21 cellular contexts compared by ENCODE assay signal in the genomic region with DNA sequence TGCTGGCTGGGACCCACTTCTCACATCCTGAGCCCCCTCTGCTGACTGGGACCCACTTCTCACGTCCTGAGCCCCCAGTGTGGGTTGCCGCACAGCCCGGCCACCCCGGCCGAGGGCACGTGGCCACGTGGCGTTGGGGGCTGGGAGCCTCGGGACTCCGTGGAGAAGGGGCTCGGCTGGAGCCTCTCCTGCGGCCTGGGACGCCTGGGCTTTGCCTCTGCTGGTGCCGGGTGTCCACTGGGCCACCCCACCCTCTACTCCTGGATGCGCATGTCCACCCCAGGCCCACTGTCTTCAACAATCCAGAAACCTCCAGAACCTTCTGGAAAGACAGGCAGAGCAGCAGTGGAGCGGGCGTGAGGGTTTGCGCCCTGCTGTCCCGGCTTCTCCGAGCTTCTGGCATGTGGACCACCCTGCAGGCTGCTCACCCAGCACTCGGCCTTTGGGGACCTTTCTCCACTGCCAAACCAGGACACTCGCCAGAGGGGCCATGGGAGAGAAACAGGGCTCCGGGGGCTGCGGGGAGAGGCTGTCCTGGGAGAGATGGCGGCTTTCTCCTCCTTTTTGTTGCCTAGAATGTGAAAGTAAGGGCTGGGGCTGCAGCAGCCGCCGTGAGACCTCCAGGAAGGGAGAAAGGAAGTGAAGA. TPM values are rescaled to one million over a fixed set of nuclear protein-coding genes. Genes with fewer than 3 reads are reported as not detected.
DNase-seq lines count a peak whose midpoint lies in the region; ATAC-seq, FAIRE-seq and TF ChIP-seq lines count a peak whose summit lies in the region.
"Had no signal": no experiment of that assay in that cellular context is flagged by ENCODE, and none has a peak within 500 bp of the region (broad histone marks: within the 10 kb centered on the region; RNA-seq: fewer than 3 reads in every experiment).

No MANE protein-coding gene starts in this region.

- H2AFZ ChIP-seq in MM.1S (ENCODE audit: low read length): no peak overlapping the region
- no peak overlapping the region for H2AFZ ChIP-seq in GM12878 (ENCODE audit: control insufficient read depth, low read depth, low read length)

- POLR2A ChIA-PET in GM12878 (lab: Charles Lee): no interaction called here
- POLR2A ChIA-PET in naive thymus-derived CD4-positive, alpha-beta T cell (lab: Charles Lee): interaction anchor here (0.9 to 2.1 kb wide), 3 partner anchors 10 to 14 kb away, joined by 4 to 13 read pairs (median 4); no protein-coding TSS in a partner anchor

- SMC1A ChIA-PET in GM12878 (lab: Charles Lee; ENCODE audit: uncharacterized antibody, unreplicated experiment): no interaction called here

- WGBS in GM12878 (ENCODE audit: insufficient coverage, insufficient replicate concordance, low lambda C conversion rate, missing lambda C conversion rate): 65% methylated on average over 27 of the region's 27 CpGs

- no peak for TF ChIP-seq EP300 in GM12878 (IDR thresholded peaks at IDR 0.05; ENCODE audit: borderline replicate concordance in 1 of 2, control insufficient read depth in 1 of 2, low read depth in 2 of 2, low read length in 2 of 2)

- in situ Hi-C loops in GM12878 (cut with MboI): no loop called here

- intact Hi-C loops in Right ventricle myocardium inferior (cut with DNase I) (no loop called here), GM12878 (cut with micrococcal nuclease; ENCODE audit: unreplicated experiment) (no loop called here)
- intact Hi-C loops in naive thymus-derived CD4-positive, alpha-beta T cell (cut with micrococcal nuclease): no loop called here

- no peaks in the 10 kb centered on the region for H3K9me2 ChIP-seq in MM.1S (replicated peaks; ENCODE audit: insufficient read depth, low read length)

- CTCF ChIA-PET in GM12878 (lab: Yijun Ruan, JAX): no interaction called here
- CTCF ChIA-PET in naive thymus-derived CD4-positive, alpha-beta T cell (lab: Charles Lee): interaction anchor here (0.6 kb wide), 1 partner anchor 521 kb away, joined by 3 read pairs; no protein-coding TSS in a partner anchor

- FAIRE-seq in GM12878 (lab: Jason Lieb, UNC): no peak
- FAIRE-seq: H54, RCC 7860 had no signal

- H3K4me2 ChIP-seq in MM.1S (ENCODE audit: low read depth, low read length): peak overlapping the region; percentile 21; the same call in 1 of the 2 replicates
- peak overlapping the region; percentile 42; the same call in 1 of the 2 replicates for H3K4me2 ChIP-seq in GM12878 (ENCODE audit: control insufficient read depth, insufficient read depth)

- no peak for ATAC-seq in Right ventricle myocardium inferior
- ATAC-seq in GM12878: no peak
- no peak for ATAC-seq in naive thymus-derived CD4-positive, alpha-beta T cell
- no peak for ATAC-seq in HG03097 (IDR thresholded peaks at IDR 0.05; ENCODE audit: low FRiP score, unreplicated experiment)

- H3K9ac ChIP-seq in MM.1S (ENCODE audit: low read length): no peak overlapping the region
- H3K9ac ChIP-seq in GM12878 (ENCODE audit: control insufficient read depth, insufficient read depth, low read length): no peak overlapping the region

- peak overlapping the region in 4 of 9 donors; percentile 54 to 75 (median 70) for H3K27ac Mint-ChIP-seq in naive thymus-derived CD4-positive, alpha-beta T cell
- H3K27ac Mint-ChIP-seq: HFFc6 had no signal

- H3K9me3 ChIP-seq in right atrium auricular region (no peaks in the 10 kb centered on the region), MM.1S (replicated peaks; ENCODE audit: insufficient read depth, low read length) (no peaks in the 10 kb centered on the region), GM12878 (replicated peaks; ENCODE audit: control insufficient read depth, insufficient read depth, low read length) (no peaks in the 10 kb centered on the region)
- no peaks in the 10 kb centered on the region for H3K9me3 ChIP-seq in naive thymus-derived CD4-positive, alpha-beta T cell (ENCODE audit: control insufficient read depth in 2 of 3, low read length in 3 of 3)
- H3K9me3 ChIP-seq: Caco-2, MG63 had no signal

- no TSS peak for BruUV-seq in GM12878 (replicated peaks; lab: Mats Ljungman, UMichigan)

- DNase-seq in Right ventricle myocardium inferior (ENCODE audit: missing footprints): peak; percentile 61
- DNase-seq in right atrium auricular region (ENCODE audit: low spot score): no peak
- no peak for DNase-seq in MM.1S
- DNase-seq in GM12878 (ENCODE audit: low read depth, low spot score): no peak
- DNase-seq in naive thymus-derived CD4-positive, alpha-beta T cell: no peak
- DNase-seq in activated CD4-positive, alpha-beta T cell treated with anti-CD3 and anti-CD28 coated beads, Interleukin-2, amount 50 U/mL, for 48 hours: no peak
- no peak for DNase-seq in GF-D8 (lab: John Stamatoyannopoulos, UW)
- DNase-seq: AML-193; Caco-2; CD4-positive, CD25-positive, alpha-beta regulatory T cell; DMS153; HFFc6; MG63; NCI-H1105; NCI-H1694; NCI-H2107; NCI-H524 treated with DMSO at 0.1 percent for 48 hours; SIG-M5 had no signal

- no peak for TF ChIP-seq POLR2A in GM12878 (IDR thresholded peaks at IDR 0.05; ENCODE audit: low read depth, low read length)

- no peaks in the 10 kb centered on the region for H3K9me3 Mint-ChIP-seq in naive thymus-derived CD4-positive, alpha-beta T cell
- H3K9me3 Mint-ChIP-seq: HFFc6 had no signal

- no peaks in the 10 kb centered on the region for H3K27me3 ChIP-seq in right atrium auricular region
- H3K27me3 ChIP-seq in MM.1S (replicated peaks; ENCODE audit: insufficient read depth, low read length): peaks cover 14% of the 10 kb centered on the region
- no peaks in the 10 kb centered on the region for H3K27me3 ChIP-seq in GM12878 (replicated peaks in 1 of 2; ENCODE audit: control insufficient read depth in 2 of 2, insufficient read depth in 2 of 2, low read length in 1 of 2)
- no peaks in the 10 kb centered on the region for H3K27me3 ChIP-seq in naive thymus-derived CD4-positive, alpha-beta T cell (ENCODE audit: control insufficient read depth in 2 of 2, insufficient read depth in 2 of 2, low read length in 2 of 2)

- H4K20me1 ChIP-seq in MM.1S (ENCODE audit: insufficient read depth, low read length): no peaks in the 10 kb centered on the region
- H4K20me1 ChIP-seq in GM12878 (ENCODE audit: control insufficient read depth, insufficient read depth): no peaks in the 10 kb centered on the region

- H3K4me3 Mint-ChIP-seq in naive thymus-derived CD4-positive, alpha-beta T cell: peak overlapping the region; percentile 1 to 68 (median 42)
- H3K4me3 Mint-ChIP-seq: HFFc6 had no signal

- no peaks in the 10 kb centered on the region for H3F3A ChIP-seq in MM.1S (ENCODE audit: insufficient read depth, low read length)

- no peak for TF ChIP-seq RAD21 in GM12878 (IDR thresholded peaks at IDR 0.05; ENCODE audit: insufficient read depth, low read depth, low read length)

- no peaks in the 10 kb centered on the region for H3K36me3 Mint-ChIP-seq in naive thymus-derived CD4-positive, alpha-beta T cell
- H3K36me3 Mint-ChIP-seq: CD4-positive, CD25-positive, alpha-beta regulatory T cell had no signal

- H3K4me3 ChIP-seq in right atrium auricular region (no peak overlapping the region), MM.1S (ENCODE audit: low read length) (no peak overlapping the region), GM12878 (no peak overlapping the region)
- H3K4me3 ChIP-seq in naive thymus-derived CD4-positive, alpha-beta T cell (ENCODE audit: low read length): no peak overlapping the region
- H3K4me3 ChIP-seq: MG63 had no signal

- H3K4me1 ChIP-seq in right atrium auricular region (no peaks in the 10 kb centered on the region), MM.1S (ENCODE audit: low read length) (no peaks in the 10 kb centered on the region), GM12878 (ENCODE audit: control insufficient read depth, insufficient read depth, low read length) (peaks cover 9% of the 10 kb centered on the region)
- H3K4me1 ChIP-seq in naive thymus-derived CD4-positive, alpha-beta T cell (ENCODE audit: control insufficient read depth in 2 of 2, insufficient read depth in 2 of 2, low read length in 2 of 2): peaks cover 3 to 29% of the 10 kb centered on the region in 2 donors

- H3K79me2 ChIP-seq in MM.1S (ENCODE audit: low read length) (no peaks in the 10 kb centered on the region), GM12878 (ENCODE audit: control insufficient read depth, insufficient read depth, low read length) (no peaks in the 10 kb centered on the region)

- H3K4me1 Mint-ChIP-seq in naive thymus-derived CD4-positive, alpha-beta T cell: peaks cover 8 to 33% (median 30%) of the 10 kb centered on the region in 7 donors

- peaks cover 0 to 9% (median 0%) of the 10 kb centered on the region in 5 donors for H3K27me3 Mint-ChIP-seq in naive thymus-derived CD4-positive, alpha-beta T cell
- H3K27me3 Mint-ChIP-seq: CD4-positive, CD25-positive, alpha-beta regulatory T cell had no signal

- TF ChIP-seq CTCF in right atrium auricular region (IDR thresholded peaks at IDR 0.05) (no peak), MM.1S (IDR thresholded peaks at IDR 0.05; ENCODE audit: low read length) (no peak), GM12878 (IDR thresholded peaks at IDR 0.05 in 2 of 3, conservative IDR thresholded peaks at IDR 0.05 in 1 of 3; ENCODE audit: control insufficient read depth in 2 of 3, extremely low read depth in 1 of 3, insufficient read depth in 1 of 3, low read depth in 3 of 3, low read length in 3 of 3) (no peak)

- RAD21 ChIA-PET in GM12878 (lab: Charles Lee; ENCODE audit: unreplicated experiment): no interaction called here

- H3K27ac ChIP-seq in right atrium auricular region (no peak overlapping the region), MM.1S (ENCODE audit: low read length) (no peak overlapping the region), GM12878 (ENCODE audit: control insufficient read depth, insufficient read depth) (no peak overlapping the region)
- H3K27ac ChIP-seq in naive thymus-derived CD4-positive, alpha-beta T cell (ENCODE audit: low read depth, low read length): no peak overlapping the region

- no peaks in the 10 kb centered on the region for H3K36me3 ChIP-seq in right atrium auricular region
- H3K36me3 ChIP-seq in MM.1S (replicated peaks; ENCODE audit: insufficient read depth, low read length): no peaks in the 10 kb centered on the region
- no peaks in the 10 kb centered on the region for H3K36me3 ChIP-seq in GM12878 (ENCODE audit: control insufficient read depth in 2 of 2, insufficient read depth in 2 of 2, low read length in 1 of 2)
- H3K36me3 ChIP-seq in naive thymus-derived CD4-positive, alpha-beta T cell (ENCODE audit: control insufficient read depth in 2 of 3, insufficient read depth in 3 of 3, low read length in 3 of 3): no peaks in the 10 kb centered on the region
- H3K36me3 ChIP-seq: MG63 had no signal

RNA-seq across cellular contexts. Expression of a gene that starts 29.9 kb away (rescaled TPM):
- 9.2 TPM for total RNA-seq in Right ventricle myocardium inferior
- total RNA-seq in right atrium auricular region: 1 to 10 TPM; 6.9 to 9.9 TPM
- 7.8 and 8.6 TPM in 2 replicates for total RNA-seq in GM12878 (2013; cell fraction: nucleolus; rRNA removed)
- total RNA-seq in GM12878 (2014; rRNA removed): 22.6 and 32.0 TPM in 2 replicates
- 4.7 and 7.4 TPM in 2 replicates for total RNA-seq in GM12878 (2014; rRNA removed; fragmentation: Illumina TruSeq; extraction: Trizol)
- 45.2 and 45.3 TPM in 2 replicates for total RNA-seq in GM12878 (2021)
- polyA plus RNA-seq in GM12878 (2011; ENCODE audit: low read depth): 4.1 TPM
- 1.2 and 4.6 TPM in 2 replicates for polyA plus RNA-seq in GM12878 (2011; rRNA removed)
- polyA plus RNA-seq in GM12878 (2011; cell fraction: cytosol; rRNA removed): 8.2 and 9.6 TPM in 2 replicates
- polyA plus RNA-seq in GM12878 (2011; cell fraction: nucleus; rRNA removed): 20.7 and 33.0 TPM in 2 replicates
- 18.3 and 19.4 TPM in 2 replicates for polyA plus RNA-seq in GM12878 (2012)
- polyA plus RNA-seq in GM12878 (2014; fragmentation: Illumina TruSeq; extraction: Trizol): 2.7 and 7.9 TPM in 2 replicates
- polyA plus RNA-seq in GM12878 (2014; fragmentation: Nextera tagmentation; extraction: Ambion mirVana): 1 to 10 TPM in 1 of 2 experiments, under 1 TPM in 1; 0.72 to 3.7 TPM
- 22.6 and 32.9 TPM in 2 replicates for polyA plus RNA-seq in GM12878 (2014; rRNA removed)
- polyA plus RNA-seq in GM12878 (2016; fragmentation: Nextera tagmentation; extraction: Ambion mirVana): 10 to 100 TPM; 65.0 to 68.2 TPM
- 2.0 and 5.5 TPM in 2 replicates for polyA minus RNA-seq in GM12878 (2011; rRNA and poly(A)+ RNA removed)
- 9.8 and 12.6 TPM in 2 replicates for polyA minus RNA-seq in GM12878 (2011; cell fraction: cytosol; rRNA and poly(A)+ RNA removed)
- polyA minus RNA-seq in GM12878 (2011; cell fraction: nucleus; rRNA and poly(A)+ RNA removed): 5.4 and 8.8 TPM in 2 replicates
- 10 to 100 TPM; 19.3 to 27.1 (median 21.1) TPM for total RNA-seq in naive thymus-derived CD4-positive, alpha-beta T cell
- 10 to 100 TPM; 16.9 to 29.0 TPM for polyA plus RNA-seq in naive thymus-derived CD4-positive, alpha-beta T cell

RNA-seq across cellular contexts. Expression of a gene that starts 30.0 kb away (rescaled TPM):
- total RNA-seq in Right ventricle myocardium inferior (10.4 TPM), right atrium auricular region (1 to 10 TPM; 6.6 to 8.0 TPM), GM12878 (2014; rRNA removed) (12.9 and 16.2 TPM in 2 replicates), GM12878 (2014; rRNA removed; fragmentation: Illumina TruSeq; extraction: Trizol) (7.5 and 8.1 TPM in 2 replicates), GM12878 (2021) (27.7 and 29.1 TPM in 2 replicates)
- 42.9 and 51.7 TPM in 2 replicates for total RNA-seq in GM12878 (2013; cell fraction: nucleolus; rRNA removed)
- 8.2 TPM for polyA plus RNA-seq in GM12878 (2011; ENCODE audit: low read depth)
- polyA plus RNA-seq in GM12878 (2011; rRNA removed) (4.6 and 9.4 TPM in 2 replicates), GM12878 (2014; fragmentation: Illumina TruSeq; extraction: Trizol) (7.3 and 10.5 TPM in 2 replicates), GM12878 (2014; fragmentation: Nextera tagmentation; extraction: Ambion mirVana) (1 to 10 TPM in 1 of 2 experiments, under 1 TPM in 1; 0.97 to 1.6 TPM), GM12878 (2014; rRNA removed) (24.9 and 26.7 TPM in 2 replicates), GM12878 (2016; fragmentation: Nextera tagmentation; extraction: Ambion mirVana) (10 to 100 TPM in 1 of 2 experiments, 1 to 10 TPM in 1; 1.7 to 10.3 TPM)
- 10.0 and 18.0 TPM in 2 replicates for polyA plus RNA-seq in GM12878 (2011; cell fraction: cytosol; rRNA removed)
- polyA plus RNA-seq in GM12878 (2011; cell fraction: nucleus; rRNA removed): 71.9 and 97.4 TPM in 2 replicates
- 15.6 and 23.5 TPM in 2 replicates for polyA plus RNA-seq in GM12878 (2012)
- 8.0 and 11.4 TPM in 2 replicates for polyA minus RNA-seq in GM12878 (2011; rRNA and poly(A)+ RNA removed)
- 6.0 and 6.7 TPM in 2 replicates for polyA minus RNA-seq in GM12878 (2011; cell fraction: cytosol; rRNA and poly(A)+ RNA removed)
- 17.3 and 29.9 TPM in 2 replicates for polyA minus RNA-seq in GM12878 (2011; cell fraction: nucleus; rRNA and poly(A)+ RNA removed)
- total RNA-seq in naive thymus-derived CD4-positive, alpha-beta T cell: 10 to 100 TPM; 33.2 to 54.8 (median 50.6) TPM
- 10 to 100 TPM in 1 of 2 donors, 1 to 10 TPM in 1; 8.8 to 15.6 TPM for polyA plus RNA-seq in naive thymus-derived CD4-positive, alpha-beta T cell
